Comparison of ENCODE assay signal across 14 cellular contexts in the genomic region with DNA sequence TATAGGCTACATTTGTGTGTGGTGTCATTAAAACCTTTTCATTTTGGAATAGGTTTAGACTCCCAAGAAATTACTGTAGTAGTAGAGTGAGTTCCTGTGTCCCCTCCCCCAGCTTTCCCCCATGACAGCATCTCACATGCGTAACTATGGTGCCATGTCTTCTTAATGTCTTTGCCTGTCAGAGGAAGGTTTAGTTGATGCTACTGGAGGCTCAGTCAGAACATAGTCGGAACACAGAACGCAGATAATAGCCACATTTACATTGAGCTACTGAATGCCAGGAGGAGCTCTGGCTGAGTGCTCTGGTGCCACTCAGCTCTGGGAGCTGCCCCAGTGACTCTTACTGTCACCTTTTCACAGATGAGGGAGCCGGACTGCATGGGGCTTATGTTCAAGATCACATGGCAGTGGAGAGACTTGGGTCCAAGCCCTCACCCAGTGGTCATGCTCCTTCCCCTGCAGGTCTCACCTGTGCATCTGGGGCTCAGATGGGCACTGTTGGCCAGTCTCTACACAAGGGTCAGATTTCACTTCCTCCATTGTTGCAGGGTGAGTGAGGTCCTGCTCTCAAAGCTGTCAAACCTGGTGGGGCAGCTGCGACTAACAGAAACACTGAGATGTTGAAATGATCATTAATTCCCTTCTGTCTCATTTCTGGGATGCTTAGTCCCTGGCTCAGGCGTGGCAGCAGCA.
DNase-seq lines count a peak whose midpoint lies in the region; ATAC-seq and TF ChIP-seq lines count a peak whose summit lies in the region.
"Had no signal": no experiment of that assay in that cellular context is flagged by ENCODE, and none has a peak within 500 bp of the region (broad histone marks: within the 10 kb centered on the region; RNA-seq: fewer than 3 reads in every experiment).

No MANE protein-coding gene starts in this region.

- no peak overlapping the region for H3K27ac Mint-ChIP-seq in CD4-positive, alpha-beta T cell
- H3K27ac Mint-ChIP-seq: activated CD4-positive, alpha-beta memory T cell treated with anti-CD3 and anti-CD28 coated beads for 36 hours; activated naive CD4-positive, alpha-beta T cell treated with anti-CD3 and anti-CD28 coated beads for 36 hours had no signal

- RAD21 ChIA-PET in HCT116 (lab: Charles Lee; ENCODE audit: low non-redundant PET in 1 of 2, low total read pairs in 2 of 2, uncharacterized antibody in 2 of 2, unreplicated experiment in 2 of 2): no interaction called here

- H3K9me2 ChIP-seq in HCT116 (ENCODE audit: insufficient read depth) (no peaks in the 10 kb centered on the region), Karpas-422 (replicated peaks; ENCODE audit: insufficient read depth, low read length) (no peaks in the 10 kb centered on the region)

- TF ChIP-seq CTCF in HCT116 (IDR thresholded peaks at IDR 0.05 in 2 of 3, conservative IDR thresholded peaks at IDR 0.05 in 1 of 3; ENCODE audit: borderline replicate concordance in 1 of 3, insufficient read depth in 1 of 3, low read depth in 2 of 3, low read length in 2 of 3) (no peak), gastrocnemius medialis (IDR thresholded peaks at IDR 0.05 in 4 of 5, conservative IDR thresholded peaks at IDR 0.05 in 1 of 5) (no peak)
- no peak for TF ChIP-seq CTCF in CD4-positive, alpha-beta T cell (IDR thresholded peaks at IDR 0.05)

- ATAC-seq in HCT116 (peak; percentile 56), gastrocnemius medialis (peak in 1 of 2 donors; percentile 34)
- ATAC-seq in CD4-positive, alpha-beta T cell (ENCODE audit: poor library complexity): no peak

- BruUV-seq in HCT116 (replicated peaks; lab: Mats Ljungman, UMichigan): no TSS peak

- in situ Hi-C loops in gastrocnemius medialis (cut with MboI; ENCODE audit: low sequenced_read_pairs in 4 of 4): no loop called here

- H3K27ac ChIP-seq in HCT116 (ENCODE audit: low read depth, low read length): no peak overlapping the region
- peak overlapping the region; percentile 18 for H3K27ac ChIP-seq in SJCRH30
- H3K27ac ChIP-seq in gastrocnemius medialis: peak overlapping the region; percentile 57 to 74 (median 70)
- no peak overlapping the region for H3K27ac ChIP-seq in Karpas-422 (ENCODE audit: low read length)
- H3K27ac ChIP-seq in CD4-positive, alpha-beta T cell (ENCODE audit: low read depth, low read length): no peak overlapping the region

- H3K4me2 ChIP-seq in HCT116 (ENCODE audit: low read length): peak overlapping the region; percentile 41
- no peak overlapping the region for H3K4me2 ChIP-seq in Karpas-422 (ENCODE audit: low read depth, low read length, poor library complexity, severe bottlenecking)

- H3K36me3 Mint-ChIP-seq in CD4-positive, alpha-beta T cell (ENCODE audit: low read depth): no peaks in the 10 kb centered on the region
- H3K36me3 Mint-ChIP-seq: activated CD4-positive, alpha-beta memory T cell treated with anti-CD3 and anti-CD28 coated beads for 36 hours had no signal

- TF ChIP-seq RAD21 in HCT116 (IDR thresholded peaks at IDR 0.05; ENCODE audit: low read depth): no peak

- H3K4me1 ChIP-seq in HCT116 (ENCODE audit: control insufficient read depth in 1 of 2, insufficient read depth in 2 of 2, low read length in 2 of 2) (peaks cover 20 to 42% of the 10 kb centered on the region in 2 experiments), SJCRH30 (peaks cover 39% of the 10 kb centered on the region), gastrocnemius medialis (peaks cover 58 to 65% of the 10 kb centered on the region in 2 donors), Karpas-422 (ENCODE audit: low read length) (peaks cover 25% of the 10 kb centered on the region)

- DNase-seq in HCT116 (ENCODE audit: low read depth, low spot score) (no peak), SJCRH30 (peak in 1 of 2 experiments; percentile 46), iPS-NIHi11 (ENCODE audit: low spot score) (peak; percentile 49), gastrocnemius medialis (peak in 1 of 2 donors; percentile 30), Karpas-422 (no peak), NOMO-1 treated with DMSO at 0.1 percent for 48 hours (lab: John Stamatoyannopoulos, UW; ENCODE audit: unreplicated experiment) (no peak)
- no peak for DNase-seq in activated T-cell treated with anti-CD3 and anti-CD28 coated beads, Interleukin-2, amount 50 U/mL, for 48 hours
- DNase-seq in CD4-positive, alpha-beta T cell: no peak
- DNase-seq: activated CD4-positive, alpha-beta memory T cell treated with anti-CD3 and anti-CD28 coated beads for 36 hours; activated naive CD4-positive, alpha-beta T cell treated with anti-CD3 and anti-CD28 coated beads for 36 hours; cortex of kidney; foreskin melanocyte; NCI-H1092 treated with DMSO at 0.1 percent for 48 hours; occipital lobe had no signal

- intact Hi-C loops in HCT116 (cut with micrococcal nuclease): no loop called here
- intact Hi-C loops in gastrocnemius medialis (cut with DNase I; ENCODE audit: low total_unique reads): loop anchor here (5.0 kb wide), 1 partner anchor 52 kb away; no protein-coding TSS in a partner anchor
- intact Hi-C loops in CD4-positive, alpha-beta T cell (cut with DNase I, micrococcal nuclease): no loop called here

- TF ChIP-seq POLR2A in HCT116 (IDR thresholded peaks at IDR 0.05; ENCODE audit: borderline replicate concordance, extremely low read depth, insufficient read depth, insufficient read length) (no peak), gastrocnemius medialis (IDR thresholded peaks at IDR 0.05) (no peak)

- H4K20me1 ChIP-seq in HCT116 (ENCODE audit: insufficient read depth) (no peaks in the 10 kb centered on the region), Karpas-422 (ENCODE audit: insufficient read depth, low read depth, low read length) (no peaks in the 10 kb centered on the region)

- H3K27me3 Mint-ChIP-seq in CD4-positive, alpha-beta T cell: no peaks in the 10 kb centered on the region
- H3K27me3 Mint-ChIP-seq: activated CD4-positive, alpha-beta memory T cell treated with anti-CD3 and anti-CD28 coated beads for 36 hours had no signal

- no peak overlapping the region for H2AFZ ChIP-seq in HCT116 (ENCODE audit: low read depth, low read length, poor library complexity, severe bottlenecking)
- H2AFZ ChIP-seq in Karpas-422 (ENCODE audit: low read length): no peak overlapping the region

- no peaks in the 10 kb centered on the region for H3K27me3 ChIP-seq in HCT116 (ENCODE audit: insufficient read depth, low read length)
- no peaks in the 10 kb centered on the region for H3K27me3 ChIP-seq in SJCRH30
- no peaks in the 10 kb centered on the region for H3K27me3 ChIP-seq in gastrocnemius medialis
- H3K27me3 ChIP-seq in Karpas-422 (ENCODE audit: low read length): no peaks in the 10 kb centered on the region
- no peaks in the 10 kb centered on the region for H3K27me3 ChIP-seq in CD4-positive, alpha-beta T cell (ENCODE audit: control insufficient read depth, insufficient read depth, low read length)

- H3K9ac ChIP-seq in HCT116 (ENCODE audit: low read length) (no peak overlapping the region), Karpas-422 (ENCODE audit: low read length) (no peak overlapping the region)

- H3K36me3 ChIP-seq in HCT116 (ENCODE audit: control insufficient read depth in 1 of 2, insufficient read depth in 2 of 2, low read length in 2 of 2) (no peaks in the 10 kb centered on the region), SJCRH30 (no peaks in the 10 kb centered on the region), gastrocnemius medialis (no peaks in the 10 kb centered on the region), Karpas-422 (ENCODE audit: insufficient read depth, low read length) (no peaks in the 10 kb centered on the region)

- no peaks in the 10 kb centered on the region for H3K79me2 ChIP-seq in HCT116 (ENCODE audit: insufficient read depth, low read length)
- no peaks in the 10 kb centered on the region for H3K79me2 ChIP-seq in Karpas-422 (ENCODE audit: low read length)

- H3K9me3 ChIP-seq in HCT116 (ENCODE audit: control insufficient read depth in 1 of 2, insufficient read depth in 1 of 2, low read depth in 1 of 2, low read length in 2 of 2): no peaks in the 10 kb centered on the region
- H3K9me3 ChIP-seq in SJCRH30 (replicated peaks): no peaks in the 10 kb centered on the region
- H3K9me3 ChIP-seq in gastrocnemius medialis: no peaks in the 10 kb centered on the region
- no peaks in the 10 kb centered on the region for H3K9me3 ChIP-seq in Karpas-422 (ENCODE audit: low read length)
- H3K9me3 ChIP-seq in CD4-positive, alpha-beta T cell (ENCODE audit: control insufficient read depth, low read length): no peaks in the 10 kb centered on the region

- H3K9me3 Mint-ChIP-seq in CD4-positive, alpha-beta T cell: no peaks in the 10 kb centered on the region
- H3K9me3 Mint-ChIP-seq: activated CD4-positive, alpha-beta memory T cell treated with anti-CD3 and anti-CD28 coated beads for 36 hours; activated naive CD4-positive, alpha-beta T cell treated with anti-CD3 and anti-CD28 coated beads for 36 hours had no signal

- no peak overlapping the region for H3K4me3 ChIP-seq in HCT116 (replicated peaks in 1 of 2; ENCODE audit: low read depth in 1 of 2, low read length in 2 of 2)
- no peak overlapping the region for H3K4me3 ChIP-seq in SJCRH30
- no peak overlapping the region for H3K4me3 ChIP-seq in gastrocnemius medialis
- H3K4me3 ChIP-seq in Karpas-422 (ENCODE audit: low read length): no peak overlapping the region

- CTCF ChIA-PET in HCT116 (lab: Charles Lee): no interaction called here
- CTCF ChIA-PET in CD4-positive, alpha-beta T cell (lab: Charles Lee): no interaction called here

- no peak overlapping the region for H3K4me3 Mint-ChIP-seq in CD4-positive, alpha-beta T cell
- H3K4me3 Mint-ChIP-seq: activated CD4-positive, alpha-beta memory T cell treated with anti-CD3 and anti-CD28 coated beads for 36 hours; activated naive CD4-positive, alpha-beta T cell treated with anti-CD3 and anti-CD28 coated beads for 36 hours had no signal

- peaks cover 41% of the 10 kb centered on the region for H3K4me1 Mint-ChIP-seq in CD4-positive, alpha-beta T cell (ENCODE audit: low read depth)

- POLR2A ChIA-PET in HCT116 (lab: Charles Lee): no interaction called here
- POLR2A ChIA-PET in CD4-positive, alpha-beta T cell (lab: Charles Lee): no interaction called here

TF ChIP-seq in HCT116, 20 proteins besides CTCF, POLR2A, EP300 and RAD21 (continues in another document):
- TF ChIP-seq SP1 (IDR thresholded peaks at IDR 0.05; ENCODE audit: low read depth) (peak; percentile 60; the same call in 1 of the 2 replicates), FOSL1 (IDR thresholded peaks at IDR 0.05; ENCODE audit: low read depth) (no peak), JUND (IDR thresholded peaks at IDR 0.05) (peak; percentile 44), EZH2 (IDR thresholded peaks at IDR 0.05) (no peak), YY1 (IDR thresholded peaks at IDR 0.05; ENCODE audit: extremely low read depth, insufficient replicate concordance, low read depth, low read length) (no peak), CEBPB (IDR thresholded peaks at IDR 0.05; ENCODE audit: low read depth) (peak; percentile 37; the same call in 1 of the 2 replicates), ZNF274 (IDR thresholded peaks at IDR 0.05; ENCODE audit: low read depth, low read length) (no peak), SRF (IDR thresholded peaks at IDR 0.05; ENCODE audit: low read depth) (no peak), ZFX (IDR thresholded peaks at IDR 0.05) (no peak)
- TF ChIP-seq, protein P1, sequence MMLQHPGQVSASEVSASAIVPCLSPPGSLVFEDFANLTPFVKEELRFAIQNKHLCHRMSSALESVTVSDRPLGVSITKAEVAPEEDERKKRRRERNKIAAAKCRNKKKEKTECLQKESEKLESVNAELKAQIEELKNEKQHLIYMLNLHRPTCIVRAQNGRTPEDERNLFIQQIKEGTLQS (IDR thresholded peaks at IDR 0.05): no peak

Comparison
In these comparisons a context has a peak if more than half of its experiments do, and no peak if none do; other contexts are left out.
1. H3K27ac ChIP-seq: peak in SJCRH30 (single experiment) and gastrocnemius medialis (4 of 4); none in HCT116 (single experiment), Karpas-422 (single experiment) and CD4-positive, alpha-beta T cell (single experiment).